12 cellular contexts compared by ENCODE assay signal in genomic region chr12:116389990-116390655, GRCh38.
A peak's percentile ranks its signal among the peaks of the same experiment; 100 is the strongest.
DNase-seq lines count a peak whose midpoint lies in the region; ATAC-seq and TF ChIP-seq lines count a peak whose summit lies in the region.
"Had no signal": no experiment of that assay in that cellular context is flagged by ENCODE, and none has a peak within 500 bp of the region (broad histone marks: within the 10 kb centered on the region; RNA-seq: fewer than 3 reads in every experiment).

No MANE protein-coding gene starts in this region.

- H3K4me3 Mint-ChIP-seq in activated T-helper 17 cell treated with anti-CD3 and anti-CD28 coated beads, Interleukin-2, amount 50 U/mL, for 72 hours = no peak overlapping the region
- H3K4me3 Mint-ChIP-seq: activated T-cell treated with anti-CD3 and anti-CD28 coated beads, Interleukin-2, amount 50 U/mL, for 24 hours; endodermal cell had no signal

- DNase-seq in H4 (ENCODE audit: low spot score) (peak; percentile 75), adrenal gland (peak in 6 of 7 donors; percentile 41 to 67 (median 46)), foreskin fibroblast (peak; percentile 91 to 94), skeletal muscle cell (ENCODE audit: low read depth) (peak; percentile 95), NOMO-1 treated with dmso at 0.1 percent for 144 hours (lab: John Stamatoyannopoulos, UW; ENCODE audit: unreplicated experiment) (no peak)
- no peak for DNase-seq in activated naive CD4-positive, alpha-beta T cell treated with Interleukin-2 at 50 U/mL for 16 hours
- DNase-seq: activated T-cell treated with anti-CD3 and anti-CD28 coated beads, Interleukin-2, amount 50 U/mL, for 24 hours; endodermal cell; GDM1; NCI-H1436 treated with DMSO at 0.1 percent for 48 hours had no signal

- no peaks in the 10 kb centered on the region for H3K27me3 ChIP-seq in adrenal gland

- no peaks in the 10 kb centered on the region for H3K9me3 ChIP-seq in adrenal gland (replicated peaks in 1 of 3)

- no peaks in the 10 kb centered on the region for H3K9me3 Mint-ChIP-seq in activated T-helper 17 cell treated with anti-CD3 and anti-CD28 coated beads, Interleukin-2, amount 50 U/mL, for 72 hours
- H3K9me3 Mint-ChIP-seq: activated T-cell treated with anti-CD3 and anti-CD28 coated beads, Interleukin-2, amount 50 U/mL, for 24 hours; endodermal cell had no signal

- intact Hi-C loops in adrenal gland (cut with DNase I) = no loop called here

- H3K36me3 ChIP-seq in adrenal gland (replicated peaks in 1 of 2) = no peaks in the 10 kb centered on the region

- no peak for TF ChIP-seq POLR2A in adrenal gland (IDR thresholded peaks at IDR 0.05)

- ATAC-seq in activated T-helper 17 cell treated with anti-CD3 and anti-CD28 coated beads, Interleukin-2, amount 50 U/mL, for 72 hours (replicated peaks) = no peak
- ATAC-seq in HG03457 (IDR thresholded peaks at IDR 0.05; ENCODE audit: unreplicated experiment) = no peak

- no peak overlapping the region for H3K4me3 ChIP-seq in adrenal gland
- no peak overlapping the region for H3K4me3 ChIP-seq in foreskin fibroblast (ENCODE audit: low read depth in 1 of 2, low read length in 2 of 2)
- no peak overlapping the region for H3K4me3 ChIP-seq in skeletal muscle cell (ENCODE audit: low read depth, low read length)

- peak overlapping the region in 1 of 5 donors; percentile 52 for H3K27ac ChIP-seq in adrenal gland

- no peaks in the 10 kb centered on the region for H3K36me3 Mint-ChIP-seq in activated T-helper 17 cell treated with anti-CD3 and anti-CD28 coated beads, Interleukin-2, amount 50 U/mL, for 72 hours (ENCODE audit: low read depth)

- no peaks in the 10 kb centered on the region for H3K4me1 Mint-ChIP-seq in activated T-helper 17 cell treated with anti-CD3 and anti-CD28 coated beads, Interleukin-2, amount 50 U/mL, for 72 hours

- TF ChIP-seq CTCF in adrenal gland (IDR thresholded peaks at IDR 0.05) (no peak), foreskin fibroblast (IDR thresholded peaks at IDR 0.05; ENCODE audit: low read depth, low read length) (no peak)

- H3K4me1 ChIP-seq in adrenal gland (replicated peaks in 1 of 2) = peaks cover 0 to 11% of the 10 kb centered on the region in 2 donors

- no peak overlapping the region for H3K27ac Mint-ChIP-seq in activated T-helper 17 cell treated with anti-CD3 and anti-CD28 coated beads, Interleukin-2, amount 50 U/mL, for 72 hours
- H3K27ac Mint-ChIP-seq: activated T-cell treated with anti-CD3 and anti-CD28 coated beads, Interleukin-2, amount 50 U/mL, for 24 hours; endodermal cell had no signal

- H3K27me3 Mint-ChIP-seq in activated T-helper 17 cell treated with anti-CD3 and anti-CD28 coated beads, Interleukin-2, amount 50 U/mL, for 72 hours = no peaks in the 10 kb centered on the region
- H3K27me3 Mint-ChIP-seq: activated T-cell treated with anti-CD3 and anti-CD28 coated beads, Interleukin-2, amount 50 U/mL, for 24 hours had no signal

- WGBS in adrenal gland, 4 donors = 40 to 50% (median 42%) methylated on average over 8 of the region's 8 CpGs

Comparison
In these comparisons a context has a peak if more than half of its experiments do, and no peak if none do; other contexts are left out.
1. DNase-seq: peak in H4 (single experiment), adrenal gland (6 of 7), foreskin fibroblast (2 of 2) and skeletal muscle cell (single experiment); none in NOMO-1 treated with dmso at 0.1 percent for 144 hours (single experiment) and activated naive CD4-positive, alpha-beta T cell treated with Interleukin-2 at 50 U/mL for 16 hours (single experiment).